In genomic region chr10:98467506-98468318, GRCh38 we compare ENCODE assay signal across 8 cellular contexts. TPM values are rescaled to one million over a fixed set of nuclear protein-coding genes. Genes with fewer than 3 reads are reported as not detected.
DNase-seq lines count a peak whose midpoint lies in the region; ATAC-seq, FAIRE-seq and TF ChIP-seq lines count a peak whose summit lies in the region.

No MANE protein-coding gene starts in this region.

- no peak overlapping the region for H4K91ac ChIP-seq in H1 (replicated peaks; ENCODE audit: insufficient read length, low read length)

- no peak overlapping the region for H2BK120ac ChIP-seq in H1 (replicated peaks; ENCODE audit: low read depth, low read length)

- H3K79me2 ChIP-seq in H1 (ENCODE audit: control insufficient read depth in 1 of 2, insufficient read depth in 2 of 2, low read length in 2 of 2), result no peaks in the 10 kb centered on the region

- ATAC-seq in GM19328 (IDR thresholded peaks at IDR 0.05; ENCODE audit: unreplicated experiment) (peak; percentile 85), HG03439 (IDR thresholded peaks at IDR 0.05; ENCODE audit: unreplicated experiment) (peak; percentile 93)

- H4K8ac ChIP-seq in H1 (ENCODE audit: extremely low read depth, insufficient read depth, low read length), result no peak overlapping the region

- H4K5ac ChIP-seq in H1 (ENCODE audit: insufficient read length, low read depth, low read length), result no peak overlapping the region

- peaks cover 2% of the 10 kb centered on the region for H3K27me3 Mint-ChIP-seq in activated CD4-positive, alpha-beta memory T cell treated with anti-CD3 and anti-CD28 coated beads for 36 hours

- no peak overlapping the region; the same call in 1 of the 2 replicates for H2BK5ac ChIP-seq in H1 (ENCODE audit: low read depth, low read length)

- peak; percentile 72 to 91 (median 83) for TF ChIP-seq CTCF in H1 (IDR thresholded peaks at IDR 0.05; ENCODE audit: control extremely low read depth in 1 of 3, insufficient read depth in 1 of 3, low read depth in 1 of 3, low read length in 3 of 3)

- WGBS in H1 (ENCODE audit: extremely low coverage in 1 of 2, insufficient coverage in 1 of 2, insufficient read length in 1 of 2, insufficient replicate concordance in 2 of 2, low coverage in 1 of 2, low lambda C conversion rate in 2 of 2, missing lambda C conversion rate in 1 of 2), 2 experiments, result 34% methylated on average over 42 of the region's 44 CpGs; no CpG with 5 or more reads in 1 of the 2 experiments

- POLR2A ChIA-PET in activated CD4-positive, alpha-beta memory T cell treated with anti-CD3 and anti-CD28 coated beads for 36 hours (lab: Charles Lee), result interaction anchor here (0.7 to 0.9 kb wide), 2 partner anchors 77 to 1378 kb away, joined by 3 read pairs; no protein-coding TSS in a partner anchor
- POLR2A ChIA-PET in H1 (lab: Charles Lee; ENCODE audit: partially characterized antibody), result no interaction called here

- H3K9me3 Mint-ChIP-seq in activated CD4-positive, alpha-beta memory T cell treated with anti-CD3 and anti-CD28 coated beads for 36 hours, result no peaks in the 10 kb centered on the region

- H3K18ac ChIP-seq in H1 (ENCODE audit: extremely low read depth, low read length), result 0 out of 2 replicates have a peak overlapping the region, but pooled peaks have one; percentile 62

- H2BK15ac ChIP-seq in H1 (ENCODE audit: low read length), result no peak overlapping the region

- no peak overlapping the region for H3K9ac ChIP-seq in H1 (replicated peaks in 1 of 4; ENCODE audit: extremely low read depth in 1 of 4, low read depth in 3 of 4, low read length in 3 of 4)

- H2AK5ac ChIP-seq in H1 (ENCODE audit: low read depth, low read length), result no peak overlapping the region

- H3K4me1 Mint-ChIP-seq in activated CD4-positive, alpha-beta memory T cell treated with anti-CD3 and anti-CD28 coated beads for 36 hours (ENCODE audit: low read depth), result peaks cover 4% of the 10 kb centered on the region

- H3K23ac ChIP-seq in H1 (ENCODE audit: insufficient read length), result no peak overlapping the region

- H3K27ac Mint-ChIP-seq in activated CD4-positive, alpha-beta memory T cell treated with anti-CD3 and anti-CD28 coated beads for 36 hours, result no peak overlapping the region

- H3K27ac ChIP-seq in H1 (ENCODE audit: low read depth, low read length), result no peak overlapping the region

- intact Hi-C loops in activated CD4-positive, alpha-beta memory T cell treated with anti-CD3 and anti-CD28 coated beads for 36 hours (cut with micrococcal nuclease), result loop anchor here (1.0 to 5.0 kb wide), 4 partner anchors 197 to 965 kb away; partner anchors contain the start of gene GOT1

- CTCF ChIA-PET in activated CD4-positive, alpha-beta memory T cell treated with anti-CD3 and anti-CD28 coated beads for 36 hours (lab: Charles Lee), result interaction anchor here (0.6 to 3.2 kb wide), 35 partner anchors 9 to 1542 kb away, joined by 3 to 52 read pairs (median 4); partner anchors contain the start of genes DNMBP and GOT1
- CTCF ChIA-PET in H1 (lab: Charles Lee; ENCODE audit: partially characterized antibody), result interaction anchor here (0.5 to 3.5 kb wide), 52 partner anchors 8 to 964 kb away, joined by 3 to 24 read pairs (median 4); no protein-coding TSS in a partner anchor

- peaks cover 0 to 13% (median 2%) of the 10 kb centered on the region in 4 experiments; a peak in 4 of 7 replicates for H3K4me1 ChIP-seq in H1 (replicated peaks in 1 of 4; ENCODE audit: control insufficient read depth in 3 of 4, insufficient read depth in 4 of 4, low read length in 3 of 4)

- FAIRE-seq in H1 (lab: Jason Lieb, UNC), result peak; percentile 83

- no peak overlapping the region for H2BK20ac ChIP-seq in H1 (ENCODE audit: low read length)

- H3K4ac ChIP-seq in H1 (replicated peaks; ENCODE audit: insufficient read length, low read depth, low read length), result no peak overlapping the region

- no peaks in the 10 kb centered on the region; the same call in 1 of the 2 replicates for H3K23me2 ChIP-seq in H1 (ENCODE audit: low read depth, low read length)

- H3K79me1 ChIP-seq in H1 (ENCODE audit: low read depth, low read length), result no peaks in the 10 kb centered on the region

- peak; percentile 87 for DNase-seq in CD1c-positive myeloid dendritic cell (ENCODE audit: extremely low spot score)
- peak; percentile 82 for DNase-seq in NCI-H69 (lab: John Stamatoyannopoulos, UW)
- DNase-seq in activated CD4-positive, alpha-beta memory T cell treated with anti-CD3 and anti-CD28 coated beads for 36 hours, result peak; percentile 70
- peak; percentile 46 to 70 for DNase-seq in H1 (ENCODE audit: low read depth in 1 of 2, low spot score in 2 of 2)
- peak; percentile 94 for DNase-seq in medulla oblongata (ENCODE audit: extremely low spot score)
- DNase-seq in stimulated activated CD4-positive, alpha-beta T cell treated with anti-CD3 and anti-CD28 coated beads, TNF-alpha, amount 100 ng/mL, for 4 hours (ENCODE audit: low read depth in 3 of 3), result peak; percentile 32 to 39 (median 36)

- peak; percentile 94 to 97 for TF ChIP-seq RAD21 in H1 (IDR thresholded peaks at IDR 0.05 in 1 of 2, conservative IDR thresholded peaks at IDR 0.05 in 1 of 2; ENCODE audit: low read depth in 2 of 2, low read length in 2 of 2)

- peak overlapping the region; percentile 80 for H3K4me3 Mint-ChIP-seq in activated CD4-positive, alpha-beta memory T cell treated with anti-CD3 and anti-CD28 coated beads for 36 hours

- H4K20me1 ChIP-seq in H1 (replicated peaks in 1 of 2; ENCODE audit: control insufficient read depth in 1 of 2, insufficient read depth in 2 of 2, low read length in 2 of 2), result no peaks in the 10 kb centered on the region

- no peak overlapping the region for H3K56ac ChIP-seq in H1 (replicated peaks; ENCODE audit: insufficient read length, low read depth, low read length)

- no peak overlapping the region for H2BK12ac ChIP-seq in H1 (ENCODE audit: low read depth, low read length)

- peak overlapping the region; percentile 83; the same call in 1 of the 2 replicates for H2AFZ ChIP-seq in H1 (ENCODE audit: low read length)

- peak overlapping the region; percentile 5 to 54 (median 28); a peak in 7 of 8 replicates for H3K4me3 ChIP-seq in H1 (ENCODE audit: extremely low read depth in 1 of 4, insufficient read depth in 2 of 4, low read depth in 3 of 4, low read length in 4 of 4)

- TF ChIP-seq POLR2A in H1 (IDR thresholded peaks at IDR 0.05; ENCODE audit: control extremely low read depth in 1 of 2, low read depth in 2 of 2, low read length in 2 of 2), result no peak

- peaks cover 0 to 4% (median 1%) of the 10 kb centered on the region in 4 experiments; a peak in 2 of 7 replicates for H3K27me3 ChIP-seq in H1 (replicated peaks in 1 of 4; ENCODE audit: control insufficient read depth in 3 of 4, extremely low read depth in 1 of 4, insufficient read depth in 3 of 4, low read length in 3 of 4)

- TF ChIP-seq EP300 in H1 (IDR thresholded peaks at IDR 0.05; ENCODE audit: borderline replicate concordance in 1 of 2, low read depth in 2 of 2, low read length in 2 of 2), result no peak

- peak overlapping the region in 1 of 2 experiments; percentile 73; a peak in 3 of 4 replicates for H3K4me2 ChIP-seq in H1 (ENCODE audit: insufficient read depth in 1 of 2, low read depth in 2 of 2, low read length in 2 of 2)

- H3K36me3 Mint-ChIP-seq in activated CD4-positive, alpha-beta memory T cell treated with anti-CD3 and anti-CD28 coated beads for 36 hours, result no peaks in the 10 kb centered on the region

- H3K9me3 ChIP-seq in H1 (ENCODE audit: insufficient read depth in 2 of 2, low read depth in 1 of 2, low read length in 1 of 2), result no peaks in the 10 kb centered on the region

- no peak overlapping the region for H3K14ac ChIP-seq in H1 (ENCODE audit: insufficient read length)

- H3K36me3 ChIP-seq in H1 (ENCODE audit: control insufficient read depth in 2 of 4, insufficient read depth in 4 of 4, low read length in 3 of 4), result no peaks in the 10 kb centered on the region

TF ChIP-seq in H1, 55 proteins besides CTCF, POLR2A, EP300 and RAD21 (continues in another document):
- TF ChIP-seq JUN (IDR thresholded peaks at IDR 0.05; ENCODE audit: low read depth, low read length) (no peak), CEBPB (IDR thresholded peaks at IDR 0.05; ENCODE audit: low read depth, low read length) (no peak), ATF3 (IDR thresholded peaks at IDR 0.05; ENCODE audit: insufficient read depth, low read depth, low read length) (no peak), USF2 (IDR thresholded peaks at IDR 0.05; ENCODE audit: low read length) (no peak)

RNA-seq across cellular contexts. Expression of gene HPS1, which starts 21.0 kb away (rescaled TPM):
- total RNA-seq in activated CD4-positive, alpha-beta memory T cell treated with anti-CD3 and anti-CD28 coated beads for 36 hours, result 10 to 100 TPM; 42.1 to 44.3 TPM
- total RNA-seq in H1 (2021; fragmentation: NEBNext Ultra II Directional; extraction: Animal tissue kit (Norgen Biotek cat#: 25700)), result 38.7 and 44.0 TPM in 2 replicates
- 61.7 and 67.5 TPM in 2 replicates for polyA plus RNA-seq in H1 (2011; rRNA removed)
- 51.9 TPM for polyA plus RNA-seq in H1 (2011; cell fraction: cytosol; rRNA removed)
- polyA plus RNA-seq in H1 (2011; cell fraction: nucleus; rRNA removed), result 151 TPM
- polyA plus RNA-seq in H1 (2012, experiment 1 of 2), result 44.2 to 60.2 TPM (median 54.2 TPM) in 4 replicates
- 44.6 TPM for polyA plus RNA-seq in H1 (2012, experiment 2 of 2)
- polyA plus RNA-seq in H1 (2013, experiment 1 of 2), result 32.9 TPM
- polyA plus RNA-seq in H1 (2013, experiment 2 of 2), result 32.5 TPM
- 39.4 and 49.7 TPM in 2 replicates for polyA minus RNA-seq in H1 (2011; rRNA and poly(A)+ RNA removed)
- 24.3 TPM for polyA minus RNA-seq in H1 (2011; cell fraction: cytosol; rRNA and poly(A)+ RNA removed)
- polyA minus RNA-seq in H1 (2011; cell fraction: nucleus; rRNA and poly(A)+ RNA removed), result 60.9 TPM

RNA-seq across cellular contexts. Expression of gene PYROXD2, which starts 52.7 kb away (rescaled TPM):
- 1 to 10 TPM; 4.7 to 5.3 TPM for total RNA-seq in activated CD4-positive, alpha-beta memory T cell treated with anti-CD3 and anti-CD28 coated beads for 36 hours
- total RNA-seq in H1 (2021; fragmentation: NEBNext Ultra II Directional; extraction: Animal tissue kit (Norgen Biotek cat#: 25700)), result 3.2 and 4.2 TPM in 2 replicates
- 4.2 and 5.4 TPM in 2 replicates for polyA plus RNA-seq in H1 (2011; rRNA removed)
- polyA plus RNA-seq in H1 (2011; cell fraction: cytosol; rRNA removed), result 5.1 TPM
- 17.2 TPM for polyA plus RNA-seq in H1 (2011; cell fraction: nucleus; rRNA removed)
- 1.9 to 4.6 TPM (median 3.9 TPM) in 4 replicates for polyA plus RNA-seq in H1 (2012, experiment 1 of 2)
- polyA plus RNA-seq in H1 (2012, experiment 2 of 2), result 7.6 TPM
- polyA plus RNA-seq in H1 (2013, experiment 1 of 2), result 2.6 TPM
- 1.7 TPM for polyA plus RNA-seq in H1 (2013, experiment 2 of 2)
- 2.1 TPM in 2 replicates for polyA minus RNA-seq in H1 (2011; rRNA and poly(A)+ RNA removed)
- polyA minus RNA-seq in H1 (2011; cell fraction: cytosol; rRNA and poly(A)+ RNA removed), result 8.9 TPM
- polyA minus RNA-seq in H1 (2011; cell fraction: nucleus; rRNA and poly(A)+ RNA removed), result 4.9 TPM

Comparison
In these comparisons a context has a peak if more than half of its experiments do, and no peak if none do; other contexts are left out.
1. DNase-seq: peak in every context shown above with its lines; median percentile 94 in medulla oblongata; 87 in CD1c-positive myeloid dendritic cell; 82 in NCI-H69; 70 in activated CD4-positive, alpha-beta memory T cell treated with anti-CD3 and anti-CD28 coated beads for 36 hours; 58 in H1; 36 in stimulated activated CD4-positive, alpha-beta T cell treated with anti-CD3 and anti-CD28 coated beads, TNF-alpha, amount 100 ng/mL, for 4 hours.